Comparison of ENCODE assay signal across 16 cellular contexts in the genomic region with DNA sequence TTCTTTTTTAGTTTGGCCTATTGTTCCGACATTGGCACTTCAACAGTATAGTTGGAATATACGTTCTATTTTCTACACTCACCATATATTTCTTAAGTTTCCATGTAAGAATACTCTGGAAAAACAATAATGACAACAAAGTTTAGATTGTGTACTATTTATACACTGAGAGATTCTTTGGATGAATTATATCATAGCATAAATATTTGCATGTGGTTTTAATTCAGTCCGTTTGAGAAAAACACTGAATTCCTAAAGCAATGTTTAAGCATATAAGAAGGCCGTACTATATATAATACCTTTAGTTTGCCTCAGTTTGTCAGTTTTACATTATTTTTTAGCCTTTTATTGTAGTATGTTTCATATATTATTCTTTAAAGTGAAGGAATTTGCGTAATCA.
DNase-seq lines count a peak whose midpoint lies in the region; ATAC-seq and TF ChIP-seq lines count a peak whose summit lies in the region.
"Had no signal": no experiment of that assay in that cellular context is flagged by ENCODE, and none has a peak within 500 bp of the region (broad histone marks: within the 10 kb centered on the region; RNA-seq: fewer than 3 reads in every experiment).

No MANE protein-coding gene starts in this region.

- peak; percentile 6 for DNase-seq in AG08395 (ENCODE audit: low spot score)
- DNase-seq in EH (ENCODE audit: low read depth): peak; percentile 24
- no peak for DNase-seq in SK-N-SH
- peak; percentile 13 for DNase-seq in fibroblast of gingiva (ENCODE audit: low read depth)
- DNase-seq in activated T-cell treated with anti-CD3 and anti-CD28 coated beads, Interleukin-2, amount 50 U/mL, for 1 hour: no peak
- no peak for DNase-seq in activated effector memory CD4-positive, alpha-beta T cell treated with Interleukin-2 at 50 U/mL for 16 hours
- no peak for DNase-seq in activated CD4-positive, alpha-beta T cell treated with anti-CD3 and anti-CD28 coated beads, Interleukin-2, amount 50 U/mL, for 4 hours
- DNase-seq: C1 segment of cervical spinal cord; CD4-positive, alpha-beta T cell; DMS153; DMS79 treated with DMSO at 0.1 percent for 48 hours; H7 had no signal

- no peaks in the 10 kb centered on the region for H3K9me3 ChIP-seq in SK-N-SH

- TF ChIP-seq EP300 in SK-N-SH (IDR thresholded peaks at IDR 0.05; ENCODE audit: borderline replicate concordance in 1 of 2, low read depth in 1 of 2, low read length in 1 of 2): no peak

- H3F3A ChIP-seq in SK-N-SH (replicated peaks; ENCODE audit: insufficient read depth): no peaks in the 10 kb centered on the region

- peaks cover 5 to 7% of the 10 kb centered on the region in 2 experiments; a peak in 2 of 4 replicates for H3K4me1 ChIP-seq in SK-N-SH (ENCODE audit: control insufficient read depth in 1 of 2, insufficient read depth in 2 of 2, low read depth in 1 of 2, low read length in 1 of 2)

- WGBS in SK-N-SH (ENCODE audit: low lambda C conversion rate): 87% methylated on average over 5 of the region's 5 CpGs

- CTCF ChIA-PET in SK-N-SH (lab: Yijun Ruan, JAX): no interaction called here

- peaks cover 6 to 41% of the 10 kb centered on the region in 2 experiments for H3K36me3 ChIP-seq in SK-N-SH (replicated peaks in 1 of 2; ENCODE audit: control insufficient read depth in 1 of 2, insufficient read depth in 2 of 2, low read length in 1 of 2)

- H3K4me2 ChIP-seq in SK-N-SH: no peak overlapping the region
- H3K4me2 ChIP-seq: GM23338 had no signal

- no peak for ATAC-seq in HG03520 (IDR thresholded peaks at IDR 0.05; ENCODE audit: unreplicated experiment)
- ATAC-seq: GM12878, GM23338 had no signal

- H3K79me2 ChIP-seq in SK-N-SH (ENCODE audit: insufficient read depth): peaks cover 42% of the 10 kb centered on the region

- TF ChIP-seq RAD21 in SK-N-SH (IDR thresholded peaks at IDR 0.05; ENCODE audit: low read length): no peak

- POLR2A ChIA-PET in SK-N-SH (lab: Yijun Ruan, JAX): no interaction called here

- H3K9ac ChIP-seq in SK-N-SH: no peak overlapping the region

- H3K9me2 ChIP-seq in SK-N-SH: no peaks in the 10 kb centered on the region

- TF ChIP-seq CTCF in SK-N-SH (IDR thresholded peaks at IDR 0.05): no peak

- H3K27me3 ChIP-seq in SK-N-SH (ENCODE audit: insufficient read depth): no peaks in the 10 kb centered on the region

- no peaks in the 10 kb centered on the region for H4K20me1 ChIP-seq in SK-N-SH (ENCODE audit: insufficient read depth)

- no peak overlapping the region for H3K4me3 ChIP-seq in SK-N-SH (ENCODE audit: low read depth in 2 of 2, low read length in 1 of 2)
- H3K4me3 ChIP-seq: GM12878, GM23338 had no signal

- H2AFZ ChIP-seq in SK-N-SH (ENCODE audit: low read depth): no peak overlapping the region
- H2AFZ ChIP-seq: GM23338 had no signal

- no peak overlapping the region; a peak in 1 of 4 replicates for H3K27ac ChIP-seq in SK-N-SH (ENCODE audit: low read depth in 2 of 2, low read length in 1 of 2)
- H3K27ac ChIP-seq: 22Rv1 had no signal

TF ChIP-seq in SK-N-SH, 30 proteins besides CTCF, POLR2A, EP300 and RAD21:
- TF ChIP-seq, protein P1, sequence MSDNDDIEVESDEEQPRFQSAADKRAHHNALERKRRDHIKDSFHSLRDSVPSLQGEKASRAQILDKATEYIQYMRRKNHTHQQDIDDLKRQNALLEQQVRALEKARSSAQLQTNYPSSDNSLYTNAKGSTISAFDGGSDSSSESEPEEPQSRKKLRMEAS (IDR thresholded peaks at IDR 0.05; ENCODE audit: low read depth): no peak
- TF ChIP-seq TCF12 (IDR thresholded peaks at IDR 0.05): peak; percentile 34; the same call in 1 of the 2 replicates

Comparison
In these comparisons a context has a peak if more than half of its experiments do, and no peak if none do; other contexts are left out.
1. DNase-seq: peak in AG08395 (single experiment), EH (single experiment) and fibroblast of gingiva (single experiment); none in SK-N-SH (single experiment), activated T-cell treated with anti-CD3 and anti-CD28 coated beads, Interleukin-2, amount 50 U/mL, for 1 hour (single experiment), activated effector memory CD4-positive, alpha-beta T cell treated with Interleukin-2 at 50 U/mL for 16 hours (single experiment) and activated CD4-positive, alpha-beta T cell treated with anti-CD3 and anti-CD28 coated beads, Interleukin-2, amount 50 U/mL, for 4 hours (0 of 2).